ENCODE assay signal across 20 cellular contexts in the genomic region with DNA sequence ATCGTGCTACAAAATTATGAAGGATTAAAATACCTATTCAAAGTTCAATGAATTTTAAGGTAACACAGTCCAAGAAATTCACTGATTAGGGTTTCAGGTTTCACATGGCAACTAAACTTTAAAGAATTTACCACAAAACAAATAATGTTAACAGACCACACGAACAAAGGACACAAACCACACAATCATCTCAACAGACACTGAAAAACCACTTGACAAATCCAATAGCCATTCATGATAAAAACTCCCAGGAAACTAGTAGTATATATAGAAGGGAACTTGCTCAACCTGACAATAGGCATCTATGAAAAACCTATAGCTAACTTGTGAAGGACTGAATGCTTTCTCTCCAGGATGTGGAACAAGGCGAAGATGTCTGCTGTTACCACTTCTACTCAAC. TPM values are rescaled to one million over a fixed set of nuclear protein-coding genes. Genes with fewer than 3 reads are reported as not detected.
DNase-seq lines count a peak whose midpoint lies in the region; ATAC-seq and TF ChIP-seq lines count a peak whose summit lies in the region.
"Had no signal": no experiment of that assay in that cellular context is flagged by ENCODE, and none has a peak within 500 bp of the region (broad histone marks: within the 10 kb centered on the region; RNA-seq: fewer than 3 reads in every experiment).

No MANE protein-coding gene starts in this region.

- H3K27ac ChIP-seq in IMR-90 (ENCODE audit: insufficient read depth, low read length) = no peak overlapping the region
- H3K27ac ChIP-seq: 22Rv1, BLaER1, esophagus muscularis mucosa, heart left ventricle had no signal

- peak overlapping the region; percentile 28 for H3K27ac Mint-ChIP-seq in mesothelial cell of epicardium
- H3K27ac Mint-ChIP-seq: activated naive CD4-positive, alpha-beta T cell treated with anti-CD3 and anti-CD28 coated beads for 36 hours; nephron had no signal

- H2BK20ac ChIP-seq in IMR-90 (ENCODE audit: low read depth, low read length) = peak overlapping the region; percentile 21; the same call in 1 of the 2 replicates

- no peak; the same call in 1 of the 2 replicates for ATAC-seq in IMR-90 (ENCODE audit: low read depth)
- ATAC-seq: heart left ventricle had no signal

- no peaks in the 10 kb centered on the region for H3K9me3 ChIP-seq in IMR-90 (ENCODE audit: control insufficient read depth, insufficient read depth, low read length)
- H3K9me3 ChIP-seq: BLaER1, esophagus muscularis mucosa, heart left ventricle had no signal

- WGBS in IMR-90 (ENCODE audit: extremely low coverage in 2 of 2, insufficient read length in 1 of 2), 2 experiments = no CpG with 5 or more reads among the region's 3 CpGs

- H2AK5ac ChIP-seq in IMR-90 (ENCODE audit: low read depth, low read length) = no peak overlapping the region

- BruUV-seq in IMR-90 (replicated peaks; lab: Mats Ljungman, UMichigan) = no TSS peak

- CTCF ChIA-PET in IMR-90 (lab: Yijun Ruan, JAX) = no interaction called here

- H3K18ac ChIP-seq in IMR-90 (ENCODE audit: low read depth, low read length) = peak overlapping the region; percentile 68; the same call in 1 of the 2 replicates

- H3K4me3 Mint-ChIP-seq in mesothelial cell of epicardium = no peak overlapping the region
- H3K4me3 Mint-ChIP-seq: activated naive CD4-positive, alpha-beta T cell treated with anti-CD3 and anti-CD28 coated beads for 36 hours; nephron had no signal

- POLR2A ChIA-PET in IMR-90 (lab: Charles Lee; ENCODE audit: unreplicated experiment) = no interaction called here

- H3K4ac ChIP-seq in IMR-90 (ENCODE audit: low read depth, low read length) = 0 out of 2 replicates have a peak overlapping the region, but pooled peaks have one; percentile 19

- H4K20me1 ChIP-seq in IMR-90 (ENCODE audit: insufficient read depth, low read length) = peaks cover 2% of the 10 kb centered on the region; the same call in 1 of the 2 replicates

- H3K23ac ChIP-seq in IMR-90 (ENCODE audit: low read depth, low read length) = peak overlapping the region; percentile 40; the same call in 1 of the 2 replicates

- H2AK9ac ChIP-seq in IMR-90 (replicated peaks; ENCODE audit: low read depth, low read length, poor library complexity) = no peak overlapping the region

- peaks cover 50% of the 10 kb centered on the region for H3K36me3 ChIP-seq in IMR-90 (ENCODE audit: control insufficient read depth, insufficient read depth, low read length)

- peaks cover 35% of the 10 kb centered on the region for H3K36me3 Mint-ChIP-seq in mesothelial cell of epicardium

- no peak overlapping the region for H3K56ac ChIP-seq in IMR-90 (ENCODE audit: extremely low read depth, insufficient read depth, low read length)

- H2BK5ac ChIP-seq in IMR-90 (ENCODE audit: low read depth, low read length, poor library complexity, severe bottlenecking) = peak overlapping the region; percentile 25

- TF ChIP-seq CTCF in IMR-90 (conservative IDR thresholded peaks at IDR 0.05; ENCODE audit: low read depth, low read length) (no peak), mesothelial cell of epicardium (IDR thresholded peaks at IDR 0.05; ENCODE audit: unreplicated experiment) (no peak)

- H4K5ac ChIP-seq in IMR-90 (ENCODE audit: low read depth, low read length) = peak overlapping the region; percentile 42; the same call in 1 of the 2 replicates

- H3K27me3 Mint-ChIP-seq in mesothelial cell of epicardium (ENCODE audit: low read depth) = no peaks in the 10 kb centered on the region

- no peak overlapping the region for H2BK120ac ChIP-seq in IMR-90 (ENCODE audit: low read depth, low read length)

- in situ Hi-C loops in IMR-90 (cut with MboI; ENCODE audit: low sequenced_read_pairs) = no loop called here

- H3K79me1 ChIP-seq in IMR-90 (ENCODE audit: low read depth in 1 of 2, low read length in 2 of 2) = peaks cover 18 to 66% of the 10 kb centered on the region in 2 experiments

- H4K8ac ChIP-seq in IMR-90 (ENCODE audit: low read depth in 2 of 2, low read length in 2 of 2) = no peak overlapping the region

- TF ChIP-seq POLR2A in IMR-90 (IDR thresholded peaks at IDR 0.05; ENCODE audit: low read depth, low read length) = no peak

- H2BK15ac ChIP-seq in IMR-90 (ENCODE audit: low read depth, low read length) = no peak overlapping the region

- peak; percentile 83 for DNase-seq in NCI-H2107 treated with DMSO at 0.1 percent for 48 hours (lab: John Stamatoyannopoulos, UW; ENCODE audit: unreplicated experiment)
- no peak for DNase-seq in NCI-H2107 (lab: John Stamatoyannopoulos, UW)
- DNase-seq in IMR-90 = peak; percentile 70
- DNase-seq in astrocyte of the hippocampus (ENCODE audit: low read depth, low spot score) = peak; percentile 71
- no peak for DNase-seq in mesothelial cell of epicardium (ENCODE audit: low spot score in 2 of 2, unreplicated experiment in 2 of 2)
- DNase-seq in HUDEP-2 (lab: John Stamatoyannopoulos, UW; ENCODE audit: unreplicated experiment in 76 of 76) = no peak
- DNase-seq in NCI-H82 treated with DMSO at 0.1 percent for 48 hours (lab: John Stamatoyannopoulos, UW; ENCODE audit: unreplicated experiment) = no peak
- no peak for DNase-seq in COLO668 (lab: John Stamatoyannopoulos, UW; ENCODE audit: unreplicated experiment)
- DNase-seq: activated CD4-positive, alpha-beta T cell treated with anti-CD3 and anti-CD28 coated beads for 4 hours; activated naive CD4-positive, alpha-beta T cell treated with anti-CD3 and anti-CD28 coated beads for 36 hours; heart left ventricle; NCI-H1417; NCI-H226; stimulated activated CD4-positive, alpha-beta T cell treated with anti-CD3 and anti-CD28 coated beads, Interleukin-4, amount 100 ng/mL, for 4 hours; substantia nigra had no signal

- peak overlapping the region; percentile 78; the same call in 1 of the 2 replicates for H3K4me2 ChIP-seq in IMR-90 (ENCODE audit: low read depth, low read length)
- H3K4me2 ChIP-seq: BLaER1 had no signal

- H3K27me3 ChIP-seq in IMR-90 (ENCODE audit: control insufficient read depth, insufficient read depth, low read length) = no peaks in the 10 kb centered on the region
- H3K27me3 ChIP-seq: BLaER1, esophagus muscularis mucosa, heart left ventricle had no signal

- H3K4me1 ChIP-seq in IMR-90 (ENCODE audit: control insufficient read depth, insufficient read depth, low read length) = peaks cover 8% of the 10 kb centered on the region
- H3K4me1 ChIP-seq: BLaER1, esophagus muscularis mucosa had no signal

- dilution Hi-C loops in IMR-90 (cut with HindIII; ENCODE audit: low sequenced_read_pairs, unreplicated experiment) = no loop called here

- no peak overlapping the region for H2AFZ ChIP-seq in IMR-90 (replicated peaks; ENCODE audit: low read length, poor library complexity)

- TF ChIP-seq RAD21 in IMR-90 (IDR thresholded peaks at IDR 0.05; ENCODE audit: low read length) = no peak

- peaks cover 4% of the 10 kb centered on the region for H3K9me1 ChIP-seq in IMR-90 (ENCODE audit: insufficient read depth, low read length)

- H3K9me3 Mint-ChIP-seq in mesothelial cell of epicardium = no peaks in the 10 kb centered on the region
- H3K9me3 Mint-ChIP-seq: activated naive CD4-positive, alpha-beta T cell treated with anti-CD3 and anti-CD28 coated beads for 36 hours; nephron had no signal

- no peak overlapping the region for H3K9ac ChIP-seq in IMR-90 (ENCODE audit: low read depth, low read length)
- H3K9ac ChIP-seq: BLaER1 had no signal

- no peak overlapping the region for H4K91ac ChIP-seq in IMR-90 (ENCODE audit: insufficient read depth, low read depth, low read length)

- no peaks in the 10 kb centered on the region for H3K4me1 Mint-ChIP-seq in mesothelial cell of epicardium
- H3K4me1 Mint-ChIP-seq: nephron had no signal

- no peak overlapping the region for H3K14ac ChIP-seq in IMR-90 (replicated peaks; ENCODE audit: low read depth, low read length)

- intact Hi-C loops in IMR-90 (cut with micrococcal nuclease) = no loop called here

- no peak overlapping the region for H3K4me3 ChIP-seq in IMR-90 (ENCODE audit: insufficient read depth, low read depth, low read length)
- H3K4me3 ChIP-seq: BLaER1, esophagus muscularis mucosa, heart left ventricle, lung had no signal

TF ChIP-seq in IMR-90, 13 proteins besides CTCF, POLR2A, EP300 and RAD21:
- TF ChIP-seq FOS (IDR thresholded peaks at IDR 0.05; ENCODE audit: low read depth, low read length) (no peak), MAZ (IDR thresholded peaks at IDR 0.05; ENCODE audit: borderline replicate concordance, low read depth, low read length) (no peak), RCOR1 (IDR thresholded peaks at IDR 0.05; ENCODE audit: insufficient replicate concordance, low read length) (no peak), RFX5 (IDR thresholded peaks at IDR 0.05; ENCODE audit: low read depth, low read length) (no peak), MXI1 (IDR thresholded peaks at IDR 0.05; ENCODE audit: borderline replicate concordance, low read depth, low read length) (no peak), NFE2L2 (IDR thresholded peaks at IDR 0.05; ENCODE audit: low read depth, low read length) (no peak), CEBPB (IDR thresholded peaks at IDR 0.05; ENCODE audit: low read depth, low read length) (peak; percentile 20; the same call in 1 of the 2 replicates)

RNA-seq across cellular contexts. Expression of a gene that starts 21.1 kb away (rescaled TPM):
- total RNA-seq in IMR-90 (2012; rRNA removed) = 6.7 and 7.2 TPM in 2 replicates
- 13.5 and 14.4 TPM in 2 replicates for polyA plus RNA-seq in IMR-90 (2012; rRNA removed)
- polyA plus RNA-seq in IMR-90 (2012; cell fraction: cytosol; rRNA removed) = 7.8 and 10.5 TPM in 2 replicates
- 48.2 and 69.5 TPM in 2 replicates for polyA plus RNA-seq in IMR-90 (2012; cell fraction: nucleus; rRNA removed; ENCODE audit: low replicate concordance)
- total RNA-seq in mesothelial cell of epicardium = 0.45 to 0.90 TPM (median 0.49 TPM) in 3 replicates

RNA-seq across cellular contexts. Expression of a gene that starts 33.5 kb away (rescaled TPM):
- total RNA-seq in IMR-90 (2012; rRNA removed) = 88.4 and 111 TPM in 2 replicates
- 146 and 151 TPM in 2 replicates for polyA plus RNA-seq in IMR-90 (2012; rRNA removed)
- polyA plus RNA-seq in IMR-90 (2012; cell fraction: cytosol; rRNA removed) = 53.0 and 110 TPM in 2 replicates
- polyA plus RNA-seq in IMR-90 (2012; cell fraction: nucleus; rRNA removed; ENCODE audit: low replicate concordance) = 75.3 and 282 TPM in 2 replicates
- 262 to 270 TPM (median 269 TPM) in 3 replicates for total RNA-seq in mesothelial cell of epicardium

RNA-seq across cellular contexts. Expression of a gene that starts 35.8 kb away (rescaled TPM):
- total RNA-seq in IMR-90 (2012; rRNA removed) = 4.5 and 4.7 TPM in 2 replicates
- 5.7 and 6.5 TPM in 2 replicates for polyA plus RNA-seq in IMR-90 (2012; rRNA removed)
- polyA plus RNA-seq in IMR-90 (2012; cell fraction: cytosol; rRNA removed) = 4.6 and 6.0 TPM in 2 replicates
- polyA plus RNA-seq in IMR-90 (2012; cell fraction: nucleus; rRNA removed; ENCODE audit: low replicate concordance) = 8.5 and 11.5 TPM in 2 replicates
- 0.40 to 0.86 TPM (median 0.44 TPM) in 3 replicates for total RNA-seq in mesothelial cell of epicardium
- total RNA-seq: activated naive CD4-positive, alpha-beta T cell treated with anti-CD3 and anti-CD28 coated beads for 36 hours had no signal

Comparison
In these comparisons a context has a peak if more than half of its experiments do, and no peak if none do; other contexts are left out.
1. DNase-seq: peak in NCI-H2107 treated with DMSO at 0.1 percent for 48 hours (single experiment), IMR-90 (single experiment) and astrocyte of the hippocampus (single experiment); none in NCI-H2107 (single experiment), mesothelial cell of epicardium (0 of 2), HUDEP-2 (0 of 76), NCI-H82 treated with DMSO at 0.1 percent for 48 hours (single experiment) and COLO668 (single experiment).